8 cellular contexts compared by ENCODE assay signal in genomic region chr6:163078712-163079111, GRCh38.
"Had no signal": no experiment of that assay in that cellular context is flagged by ENCODE, and none has a peak within 500 bp of the region (broad histone marks: within the 10 kb centered on the region; RNA-seq: fewer than 3 reads in every experiment).

No MANE protein-coding gene starts in this region.

- H2AFZ ChIP-seq: GM23338 had no signal

- H3K4me2 ChIP-seq: GM23338 had no signal

- H3K9me3 Mint-ChIP-seq: GM23338, H9 had no signal

- DNase-seq: H9, HCEC 1CT, IMR-90 had no signal

- H3K4me3 ChIP-seq: GM23338, K562 had no signal

- FAIRE-seq: H1, H54, HTR-8/SVneo, K562 had no signal

- ATAC-seq: GM23338, K562 had no signal

- H3K27ac Mint-ChIP-seq: GM23338, H9 had no signal

- H3K4me3 Mint-ChIP-seq: GM23338, H9 had no signal
